Comparison of ENCODE assay signal across 25 cellular contexts in genomic region chr2:35220471-35220870, GRCh38.
DNase-seq lines count a peak whose midpoint lies in the region; ATAC-seq and TF ChIP-seq lines count a peak whose summit lies in the region.
"Had no signal": no experiment of that assay in that cellular context is flagged by ENCODE, and none has a peak within 500 bp of the region (broad histone marks: within the 10 kb centered on the region; RNA-seq: fewer than 3 reads in every experiment).

No MANE protein-coding gene starts in this region.

- in situ Hi-C loops in GM23248 (cut with MboI) (no loop called here), mammary epithelial cell (cut with MboI; ENCODE audit: low sequenced_read_pairs in 2 of 2) (no loop called here)

- TF ChIP-seq POLR2A in NB4 (IDR thresholded peaks at IDR 0.05; ENCODE audit: extremely low read depth, insufficient read length), result no peak

- CTCF ChIA-PET in mammary epithelial cell (lab: Charles Lee; ENCODE audit: low non-redundant PET), result no interaction called here

- WGBS in GM23248 (ENCODE audit: low coverage in 1 of 2, low lambda C conversion rate in 2 of 2, missing lambda C conversion rate in 2 of 2), 2 experiments, result 20 to 21% methylated on average over 2 of the region's 2 CpGs
- 0% methylated on average over 2 of the region's 2 CpGs for WGBS in mammary epithelial cell (ENCODE audit: low coverage, missing lambda C conversion rate)

- no peak overlapping the region for H3K9ac ChIP-seq in GM23248
- H3K9ac ChIP-seq in mammary epithelial cell (ENCODE audit: insufficient read depth, low read length), result no peak overlapping the region

- H3K4me3 ChIP-seq in GM23248 (no peak overlapping the region), NB4 (ENCODE audit: low read depth, low read length) (no peak overlapping the region), mammary epithelial cell (replicated peaks in 1 of 3; ENCODE audit: insufficient read depth in 1 of 3, low read depth in 2 of 3, low read length in 3 of 3) (no peak overlapping the region)
- H3K4me3 ChIP-seq: colonic mucosa, psoas muscle, tibial artery had no signal

- H3K9me3 ChIP-seq in GM23248 (ENCODE audit: low read depth) (peaks cover 4% of the 10 kb centered on the region), mammary epithelial cell (replicated peaks; ENCODE audit: insufficient read depth, low read length) (peaks cover 3% of the 10 kb centered on the region)
- H3K9me3 ChIP-seq: colonic mucosa, psoas muscle had no signal

- H3K27ac ChIP-seq in GM23248 (no peak overlapping the region), mammary epithelial cell (ENCODE audit: insufficient read depth, low read depth, low read length) (no peak overlapping the region)
- H3K27ac ChIP-seq: brain microvascular endothelial cell, C4-2B, colonic mucosa, psoas muscle, tibial artery had no signal

- TF ChIP-seq CTCF in NB4 (IDR thresholded peaks at IDR 0.05; ENCODE audit: low read depth, low read length) (no peak), mammary epithelial cell (conservative IDR thresholded peaks at IDR 0.05 in 1 of 2, IDR thresholded peaks at IDR 0.05 in 1 of 2; ENCODE audit: extremely low read depth in 1 of 2, insufficient read depth in 1 of 2, low read depth in 1 of 2, low read length in 2 of 2) (no peak), omental fat pad (IDR thresholded peaks at IDR 0.05) (no peak)

- H2AFZ ChIP-seq in GM23248 (no peak overlapping the region), mammary epithelial cell (ENCODE audit: low read depth, low read length) (no peak overlapping the region)

- dilution Hi-C loops in mammary epithelial cell (cut with HindIII; ENCODE audit: low sequenced_read_pairs), result no loop called here

- no peak overlapping the region for H3K4me2 ChIP-seq in GM23248 (ENCODE audit: unreplicated experiment)
- H3K4me2 ChIP-seq in mammary epithelial cell (ENCODE audit: insufficient read depth, low read depth, low read length), result no peak overlapping the region

- no peaks in the 10 kb centered on the region for H4K20me1 ChIP-seq in GM23248 (ENCODE audit: insufficient read depth)
- no peaks in the 10 kb centered on the region for H4K20me1 ChIP-seq in mammary epithelial cell (ENCODE audit: insufficient read depth, low read length)

- ATAC-seq in GM18520 (IDR thresholded peaks at IDR 0.05; ENCODE audit: unreplicated experiment) (no peak), HG02798 (IDR thresholded peaks at IDR 0.05; ENCODE audit: poor library complexity, unreplicated experiment) (no peak), omental fat pad (ENCODE audit: low FRiP score) (no peak), HG02678 (IDR thresholded peaks at IDR 0.05; ENCODE audit: unreplicated experiment) (no peak)
- ATAC-seq: activated naive CD8-positive, alpha-beta T cell treated with anti-CD3 and anti-CD28 coated beads, Interleukin-2, amount 50 U/mL, for 24 hours; HepG2; left colon; psoas muscle; stimulated activated naive CD8-positive, alpha-beta T cell treated with anti-CD3 and anti-CD28 coated beads, Interleukin-15, amount 100 ng/mL, for 72 hours had no signal

- H3K36me3 ChIP-seq in GM23248 (ENCODE audit: low read depth), result no peaks in the 10 kb centered on the region
- H3K36me3 ChIP-seq in mammary epithelial cell (ENCODE audit: insufficient read depth, low read length), result no peaks in the 10 kb centered on the region
- H3K36me3 ChIP-seq: brain microvascular endothelial cell, colonic mucosa, tibial artery had no signal

- peak; percentile 1 for DNase-seq in GM23248
- DNase-seq in NB4 (ENCODE audit: low read depth), result peak; percentile 36
- DNase-seq in mammary epithelial cell, result peak; percentile 59
- DNase-seq in kidney tubule cell (ENCODE audit: low spot score), result peak; percentile 84
- no peak for DNase-seq in omental fat pad (ENCODE audit: low spot score)
- DNase-seq: activated gamma-delta T cell treated with Interleukin-2 at 50 U/mL for 16 hours; activated naive CD8-positive, alpha-beta T cell treated with anti-CD3 and anti-CD28 coated beads, Interleukin-2, amount 50 U/mL, for 24 hours; activated T-cell treated with anti-CD3 and anti-CD28 coated beads, Interleukin-2, amount 50 U/mL, for 1 hour; brain microvascular endothelial cell; colonic mucosa; effector memory CD4-positive, alpha-beta T cell; glutamatergic neuron; left colon; NCI-H1417; NCI-H2081 treated with DMSO at 0.1 percent for 48 hours; NCI-H446 treated with DMSO at 0.1 percent for 48 hours; psoas muscle; stimulated activated naive CD8-positive, alpha-beta T cell treated with anti-CD3 and anti-CD28 coated beads, Interleukin-15, amount 100 ng/mL, for 72 hours; T-helper 1 cell; tibial artery had no signal

- H3K79me2 ChIP-seq in GM23248 (ENCODE audit: insufficient read depth), result no peaks in the 10 kb centered on the region
- no peaks in the 10 kb centered on the region for H3K79me2 ChIP-seq in mammary epithelial cell (ENCODE audit: insufficient read depth, low read length)

- H3K27me3 ChIP-seq in GM23248 (replicated peaks; ENCODE audit: insufficient read depth) (no peaks in the 10 kb centered on the region), mammary epithelial cell (ENCODE audit: insufficient read depth, low read length) (no peaks in the 10 kb centered on the region)
- H3K27me3 ChIP-seq: brain microvascular endothelial cell, colonic mucosa, tibial artery had no signal

- H3K4me1 ChIP-seq in GM23248 (ENCODE audit: insufficient read depth), result no peaks in the 10 kb centered on the region
- H3K4me1 ChIP-seq in mammary epithelial cell (ENCODE audit: insufficient read depth, low read length), result no peaks in the 10 kb centered on the region
- H3K4me1 ChIP-seq: colonic mucosa, psoas muscle, tibial artery had no signal

- H3F3A ChIP-seq in GM23248 (ENCODE audit: insufficient read depth), result no peaks in the 10 kb centered on the region

- no TSS peak for BruUV-seq in mammary epithelial cell (replicated peaks; lab: Mats Ljungman, UMichigan)

- no peaks in the 10 kb centered on the region for H3K9me2 ChIP-seq in GM23248 (ENCODE audit: insufficient read depth)

- intact Hi-C loops in mammary epithelial cell (cut with micrococcal nuclease), result no loop called here
